In the genomic region with DNA sequence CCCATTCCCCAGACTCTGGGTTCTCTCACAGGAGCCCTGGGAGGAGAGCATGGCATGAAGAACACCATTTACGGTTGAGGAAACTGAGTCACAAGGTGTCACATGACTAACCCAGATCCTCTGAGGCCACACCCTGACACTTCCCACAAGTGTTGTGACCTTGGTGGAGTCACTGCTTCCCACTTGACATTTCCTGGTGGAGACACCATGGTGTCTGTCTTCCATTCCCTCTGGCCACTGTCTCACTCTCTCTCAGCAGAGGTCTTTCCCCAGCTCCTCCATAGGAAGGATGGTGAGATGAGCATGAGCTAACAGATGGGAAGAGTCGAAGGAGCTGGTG, we compare ENCODE assay signal across 34 cellular contexts.
"Had no signal": no experiment of that assay in that cellular context is flagged by ENCODE, and none has a peak within 500 bp of the region (broad histone marks: within the 10 kb centered on the region; RNA-seq: fewer than 3 reads in every experiment).

No MANE protein-coding gene starts in this region.

- DNase-seq: activated B cell treated with CpG ODN at 0.5 μM for 24 hours; activated CD4-positive, alpha-beta T cell treated with anti-CD3 and anti-CD28 coated beads for 48 hours; activated CD4-positive, alpha-beta T cell treated with anti-CD3 and anti-CD28 coated beads, Interleukin-2, amount 50 U/mL, for 4 hours; activated CD4-positive, CD25-positive, alpha-beta regulatory T cell treated with anti-CD3 and anti-CD28 coated beads, Interleukin-2, amount 50 U/mL, for 72 hours; activated CD8-positive, alpha-beta T cell treated with anti-CD3 and anti-CD28 coated beads for 36 hours; activated effector memory CD4-positive, alpha-beta T cell treated with anti-CD3 and anti-CD28 coated beads, Interleukin-2, amount 50 U/mL, for 16 hours; activated naive CD4-positive, alpha-beta T cell; activated naive CD4-positive, alpha-beta T cell treated with anti-CD3 and anti-CD28 coated beads, Interleukin-2, amount 50 U/mL, for 16 hours; activated naive CD8-positive, alpha-beta T cell treated with anti-CD3 and anti-CD28 coated beads, Interleukin-2, amount 10 ng/mL, durations not matched to agents 7 days and 5 days; activated T-cell treated with anti-CD3 and anti-CD28 coated beads, Interleukin-2, amount 50 U/mL, for 1 hour; activated T-cell treated with anti-CD3 and anti-CD28 coated beads, Interleukin-2, amount 50 U/mL, for 72 hours; adrenal gland; brain microvascular endothelial cell; NCI-H1105; NCI-H1417 treated with DMSO at 0.1 percent for 48 hours; NCI-H1694; NCI-H1930; NCI-H2081 treated with DMSO at 0.1 percent for 48 hours; NCI-H345; NCI-H510A; NCI-H526; NCI-H748 treated with DMSO at 0.1 percent for 48 hours; NK-92 treated with Interleukin-12 subunit alpha and Interleukin-12 subunit beta, amount 100 ng/mL, for 24 hours; PC-3; Peyer's patch; SIG-M5; SW 1271; T-helper 1 cell; T-helper 2 cell; T-helper 9 cell had no signal

- ATAC-seq: activated CD8-positive, alpha-beta T cell treated with anti-CD3 and anti-CD28 coated beads for 36 hours; activated T-cell treated with anti-CD3 and anti-CD28 coated beads, Interleukin-2, amount 50 U/mL, for 72 hours; activated T-helper 17 cell treated with anti-CD3 and anti-CD28 coated beads, Interleukin-2, amount 50 U/mL, for 72 hours; PC-3; Right ventricle myocardium inferior had no signal

- H3K36me3 ChIP-seq: adrenal gland, brain microvascular endothelial cell, Peyer's patch had no signal

- H3K9me3 ChIP-seq: adrenal gland, Peyer's patch had no signal

- H3K27me3 ChIP-seq: adrenal gland, brain microvascular endothelial cell, Peyer's patch had no signal

- H3K4me1 Mint-ChIP-seq: activated B cell treated with CpG ODN at 0.5 μM for 24 hours; activated naive CD8-positive, alpha-beta T cell treated with anti-CD3 and anti-CD28 coated beads, Interleukin-2, amount 10 ng/mL, durations not matched to agents 7 days and 5 days had no signal

- H3K4me1 ChIP-seq: adrenal gland, Peyer's patch had no signal

- H3K27me3 Mint-ChIP-seq: activated T-helper 17 cell treated with anti-CD3 and anti-CD28 coated beads, Interleukin-2, amount 50 U/mL, for 72 hours had no signal

- H3K4me3 ChIP-seq: adrenal gland, Peyer's patch had no signal

- H3K4me3 Mint-ChIP-seq: activated B cell treated with CpG ODN at 0.5 μM for 24 hours; activated CD8-positive, alpha-beta T cell treated with anti-CD3 and anti-CD28 coated beads for 36 hours; activated naive CD8-positive, alpha-beta T cell treated with anti-CD3 and anti-CD28 coated beads, Interleukin-2, amount 10 ng/mL, durations not matched to agents 7 days and 5 days; activated T-cell treated with anti-CD3 and anti-CD28 coated beads, Interleukin-2, amount 50 U/mL, for 72 hours; activated T-helper 17 cell treated with anti-CD3 and anti-CD28 coated beads, Interleukin-2, amount 50 U/mL, for 72 hours had no signal

- H3K27ac ChIP-seq: adrenal gland, brain microvascular endothelial cell, Peyer's patch, RWPE1, VCaP had no signal

- H3K27ac Mint-ChIP-seq: activated B cell treated with CpG ODN at 0.5 μM for 24 hours; activated CD8-positive, alpha-beta T cell treated with anti-CD3 and anti-CD28 coated beads for 36 hours; activated naive CD8-positive, alpha-beta T cell treated with anti-CD3 and anti-CD28 coated beads, Interleukin-2, amount 10 ng/mL, durations not matched to agents 7 days and 5 days; activated T-cell treated with anti-CD3 and anti-CD28 coated beads, Interleukin-2, amount 50 U/mL, for 72 hours; activated T-helper 17 cell treated with anti-CD3 and anti-CD28 coated beads, Interleukin-2, amount 50 U/mL, for 72 hours had no signal

- H3K36me3 Mint-ChIP-seq: activated naive CD8-positive, alpha-beta T cell treated with anti-CD3 and anti-CD28 coated beads, Interleukin-2, amount 10 ng/mL, durations not matched to agents 7 days and 5 days had no signal

- H3K9me3 Mint-ChIP-seq: activated naive CD8-positive, alpha-beta T cell treated with anti-CD3 and anti-CD28 coated beads, Interleukin-2, amount 10 ng/mL, durations not matched to agents 7 days and 5 days; activated T-cell treated with anti-CD3 and anti-CD28 coated beads, Interleukin-2, amount 50 U/mL, for 72 hours; activated T-helper 17 cell treated with anti-CD3 and anti-CD28 coated beads, Interleukin-2, amount 50 U/mL, for 72 hours had no signal
